In genomic region chr16:88859381-88860091, GRCh38 we compare ENCODE assay signal across 23 cellular contexts. TPM values are rescaled to one million over a fixed set of nuclear protein-coding genes. Genes with fewer than 3 reads are reported as not detected.
"Had no signal": no experiment of that assay in that cellular context is flagged by ENCODE, and none has a peak within 500 bp of the region (broad histone marks: within the 10 kb centered on the region; RNA-seq: fewer than 3 reads in every experiment).

No MANE protein-coding gene starts in this region.

- ATAC-seq: activated CD8-positive, alpha-beta T cell treated with anti-CD3 and anti-CD28 coated beads for 36 hours; K562 had no signal

- H3K27me3 Mint-ChIP-seq: activated CD8-positive, alpha-beta T cell treated with anti-CD3 and anti-CD28 coated beads for 36 hours; activated naive CD8-positive, alpha-beta T cell treated with anti-CD3 and anti-CD28 coated beads for 36 hours had no signal

- H3K27me3 ChIP-seq: Peyer's patch had no signal

- H3K9me3 ChIP-seq: Peyer's patch had no signal

- DNase-seq: activated CD4-positive, CD25-positive, alpha-beta regulatory T cell; activated CD8-positive, alpha-beta memory T cell treated with anti-CD3 and anti-CD28 coated beads, Interleukin-2, amount 50 U/mL, for 4 hours; activated CD8-positive, alpha-beta T cell treated with anti-CD3 and anti-CD28 coated beads for 36 hours; activated effector memory CD4-positive, alpha-beta T cell treated with anti-CD3 and anti-CD28 coated beads, Interleukin-2, amount 50 U/mL, for 16 hours; activated naive CD4-positive, alpha-beta T cell treated with Interleukin-2 at 50 U/mL for 16 hours; activated naive CD8-positive, alpha-beta T cell treated with anti-CD3 and anti-CD28 coated beads for 36 hours; anterior cingulate cortex; caudate nucleus; Karpas-422; NCI-H1105 treated with DMSO at 0.1 percent for 48 hours; NCI-H1436 treated with DMSO at 0.1 percent for 48 hours; NCI-H187; NCI-H2081; NCI-H510A treated with DMSO at 0.1 percent for 48 hours; NCI-H69; NK-92 treated with Interleukin-12 subunit alpha and Interleukin-12 subunit beta, amount 100 ng/mL, for 24 hours; Peyer's patch; SHP77 treated with DMSO at 0.1 percent for 48 hours had no signal

- FAIRE-seq: K562 had no signal

- H3K9me3 Mint-ChIP-seq: activated CD8-positive, alpha-beta T cell treated with anti-CD3 and anti-CD28 coated beads for 36 hours; activated naive CD8-positive, alpha-beta T cell treated with anti-CD3 and anti-CD28 coated beads for 36 hours had no signal

- H3K27ac ChIP-seq: Peyer's patch, VCaP had no signal

- H3K27ac Mint-ChIP-seq: activated CD8-positive, alpha-beta T cell treated with anti-CD3 and anti-CD28 coated beads for 36 hours; activated naive CD8-positive, alpha-beta T cell treated with anti-CD3 and anti-CD28 coated beads for 36 hours had no signal

- H3K4me3 ChIP-seq: K562, Peyer's patch had no signal

- H3K4me3 Mint-ChIP-seq: activated CD8-positive, alpha-beta T cell treated with anti-CD3 and anti-CD28 coated beads for 36 hours; activated naive CD8-positive, alpha-beta T cell treated with anti-CD3 and anti-CD28 coated beads for 36 hours had no signal

RNA-seq across cellular contexts. Expression of gene PABPN1L, which starts 6.9 kb away (rescaled TPM):
- total RNA-seq: activated CD8-positive, alpha-beta T cell treated with anti-CD3 and anti-CD28 coated beads for 36 hours; activated naive CD8-positive, alpha-beta T cell treated with anti-CD3 and anti-CD28 coated beads for 36 hours; cerebellum; Peyer's patch; SK-MEL-5; T-helper 2 cell treated with Interferon-gamma antibody and Interleukin-4, amounts not matched to agents 100 ng/mL and 5 ng/mL, for 36 hours had no signal
